ENCODE assay signal across 24 cellular contexts in the genomic region with DNA sequence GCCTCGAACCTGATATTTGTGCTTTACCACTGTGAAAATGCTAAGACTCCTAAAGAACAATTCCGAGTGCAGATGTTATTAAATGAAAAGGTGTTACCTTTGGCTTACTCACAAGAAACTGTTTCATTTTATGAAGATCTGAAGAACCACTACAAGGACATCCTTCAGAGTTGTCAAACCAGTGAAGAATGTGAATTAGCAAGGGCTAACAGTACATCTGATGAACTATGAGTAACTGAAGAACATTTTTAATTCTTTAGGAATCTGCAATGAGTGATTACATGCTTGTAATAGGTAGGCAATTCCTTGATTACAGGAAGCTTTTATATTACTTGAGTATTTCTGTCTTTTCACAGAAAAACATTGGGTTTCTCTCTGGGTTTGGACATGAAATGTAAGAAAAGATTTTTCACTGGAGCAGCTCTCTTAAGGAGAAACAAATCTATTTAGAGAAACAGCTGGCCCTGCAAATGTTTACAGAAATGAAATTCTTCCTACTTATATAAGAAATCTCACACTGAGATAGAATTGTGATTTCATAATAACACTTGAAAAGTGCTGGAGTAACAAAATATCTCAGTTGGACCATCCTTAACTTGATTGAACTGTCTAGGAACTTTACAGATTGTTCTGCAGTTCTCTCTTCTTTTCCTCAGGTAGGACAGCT. TPM values are rescaled to one million over a fixed set of nuclear protein-coding genes. Genes with fewer than 3 reads are reported as not detected.
DNase-seq lines count a peak whose midpoint lies in the region; ATAC-seq, FAIRE-seq and TF ChIP-seq lines count a peak whose summit lies in the region.
"Had no signal": no experiment of that assay in that cellular context is flagged by ENCODE, and none has a peak within 500 bp of the region (broad histone marks: within the 10 kb centered on the region; RNA-seq: fewer than 3 reads in every experiment).

No MANE protein-coding gene starts in this region.

- H4K20me1 ChIP-seq in osteoblast (ENCODE audit: insufficient read depth, low read length) = no peaks in the 10 kb centered on the region

- H3K4me3 ChIP-seq in osteoblast (ENCODE audit: insufficient read depth, low read length) = no peak overlapping the region
- H3K4me3 ChIP-seq: cardiac muscle cell, mucosa of descending colon, sigmoid colon had no signal

- peak; percentile 87 for FAIRE-seq in H54 (lab: Jason Lieb, UNC)

- H3K36me3 ChIP-seq in osteoblast (ENCODE audit: insufficient read depth, low read length) = peaks cover 3% of the 10 kb centered on the region

- no peak overlapping the region for H2AFZ ChIP-seq in osteoblast (ENCODE audit: low read length)

- H3K79me2 ChIP-seq in osteoblast (ENCODE audit: insufficient read depth, low read length) = peaks cover 8% of the 10 kb centered on the region

- peaks cover 42% of the 10 kb centered on the region for H3K4me1 ChIP-seq in osteoblast (ENCODE audit: insufficient read depth, low read length)
- H3K4me1 ChIP-seq: sigmoid colon had no signal

- no peak for DNase-seq in H54 (ENCODE audit: insufficient read length, low spot score)
- peak; percentile 73 for DNase-seq in fibroblast of peridontal ligament (ENCODE audit: extremely low read depth)
- no peak for DNase-seq in osteoblast (ENCODE audit: insufficient read length, low spot score, missing footprints)
- DNase-seq in DMS153 (lab: John Stamatoyannopoulos, UW) = no peak
- no peak for DNase-seq in effector CD8-positive, alpha-beta T cell (lab: John Stamatoyannopoulos, UW)
- DNase-seq in AML-193 (lab: John Stamatoyannopoulos, UW) = no peak
- DNase-seq: activated CD8-positive, alpha-beta memory T cell treated with anti-CD3 and anti-CD28 coated beads for 24 hours; activated gamma-delta T cell treated with Interleukin-2 at 50 U/mL for 16 hours; activated T-cell treated with anti-CD3 and anti-CD28 coated beads, Interleukin-2, amount 50 U/mL, for 24 hours; CD4-positive, CD25-positive, alpha-beta regulatory T cell; cortex of kidney; foreskin melanocyte; H7; immature natural killer cell; left ventricle myocardium superior; mucosa of descending colon; NCI-H1694 treated with DMSO at 0.1 percent for 48 hours; NCI-H2171 treated with DMSO at 0.1 percent for 48 hours; NCI-H526; nephron progenitor cell; sigmoid colon had no signal

- no peak for TF ChIP-seq CTCF in osteoblast (IDR thresholded peaks at IDR 0.05; ENCODE audit: extremely low read depth, low read depth, low read length)

- H3K9me3 ChIP-seq in osteoblast (ENCODE audit: low read depth, low read length) = no peaks in the 10 kb centered on the region
- H3K9me3 ChIP-seq: mucosa of descending colon, sigmoid colon had no signal

- ATAC-seq in GM21717 (IDR thresholded peaks at IDR 0.05; ENCODE audit: unreplicated experiment) = no peak
- ATAC-seq: left ventricle myocardium superior, mucosa of descending colon had no signal

- no peak overlapping the region for H3K4me2 ChIP-seq in osteoblast (ENCODE audit: insufficient read depth, low read length)

- H3K27ac ChIP-seq in angular gyrus (ENCODE audit: low read depth, low read length) (peak overlapping the region; percentile 7), osteoblast (ENCODE audit: low read depth, low read length) (peak overlapping the region; percentile 14)
- H3K27ac ChIP-seq: cardiac muscle cell, sigmoid colon had no signal

- no peaks in the 10 kb centered on the region for H3K27me3 ChIP-seq in osteoblast (ENCODE audit: insufficient read depth, low read length)
- H3K27me3 ChIP-seq: cardiac muscle cell, sigmoid colon had no signal

- no peak for TF ChIP-seq POLR2A in H54 (IDR thresholded peaks at IDR 0.05; ENCODE audit: low read depth, low read length)

RNA-seq across cellular contexts. Expression of a gene that starts 47.7 kb away (rescaled TPM):
- 22.1 and 23.0 TPM in 2 replicates for total RNA-seq in osteoblast
